ENCODE assay signal across 1 cellular context in genomic region chr17:20155258-20156195, GRCh38.
TF ChIP-seq lines count a peak whose summit lies in the region.

No MANE protein-coding gene starts in this region.

TF ChIP-seq in HEK293, 187 proteins besides CTCF, POLR2A, EP300 and RAD21 (continued from another document and continues in another):
- no peak for TF ChIP-seq ZNF148 (tag by site-specific recombination; IDR thresholded peaks at IDR 0.05; ENCODE audit: borderline replicate concordance)
- no peak for TF ChIP-seq ZNF510 (tag by site-specific recombination; IDR thresholded peaks at IDR 0.05; ENCODE audit: insufficient replicate concordance)
- TF ChIP-seq REST (tag by site-specific recombination; IDR thresholded peaks at IDR 0.05): no peak
- TF ChIP-seq MYNN (tag by site-specific recombination; IDR thresholded peaks at IDR 0.05; ENCODE audit: borderline replicate concordance): no peak
- TF ChIP-seq, protein P1, sequence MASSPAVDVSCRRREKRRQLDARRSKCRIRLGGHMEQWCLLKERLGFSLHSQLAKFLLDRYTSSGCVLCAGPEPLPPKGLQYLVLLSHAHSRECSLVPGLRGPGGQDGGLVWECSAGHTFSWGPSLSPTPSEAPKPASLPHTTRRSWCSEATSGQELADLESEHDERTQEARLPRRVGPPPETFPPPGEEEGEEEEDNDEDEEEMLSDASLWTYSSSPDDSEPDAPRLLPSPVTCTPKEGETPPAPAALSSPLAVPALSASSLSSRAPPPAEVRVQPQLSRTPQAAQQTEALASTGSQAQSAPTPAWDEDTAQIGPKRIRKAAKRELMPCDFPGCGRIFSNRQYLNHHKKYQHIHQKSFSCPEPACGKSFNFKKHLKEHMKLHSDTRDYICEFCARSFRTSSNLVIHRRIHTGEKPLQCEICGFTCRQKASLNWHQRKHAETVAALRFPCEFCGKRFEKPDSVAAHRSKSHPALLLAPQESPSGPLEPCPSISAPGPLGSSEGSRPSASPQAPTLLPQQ (tag by site-specific recombination; IDR thresholded peaks at IDR 0.05): no peak
- TF ChIP-seq, protein P2, sequence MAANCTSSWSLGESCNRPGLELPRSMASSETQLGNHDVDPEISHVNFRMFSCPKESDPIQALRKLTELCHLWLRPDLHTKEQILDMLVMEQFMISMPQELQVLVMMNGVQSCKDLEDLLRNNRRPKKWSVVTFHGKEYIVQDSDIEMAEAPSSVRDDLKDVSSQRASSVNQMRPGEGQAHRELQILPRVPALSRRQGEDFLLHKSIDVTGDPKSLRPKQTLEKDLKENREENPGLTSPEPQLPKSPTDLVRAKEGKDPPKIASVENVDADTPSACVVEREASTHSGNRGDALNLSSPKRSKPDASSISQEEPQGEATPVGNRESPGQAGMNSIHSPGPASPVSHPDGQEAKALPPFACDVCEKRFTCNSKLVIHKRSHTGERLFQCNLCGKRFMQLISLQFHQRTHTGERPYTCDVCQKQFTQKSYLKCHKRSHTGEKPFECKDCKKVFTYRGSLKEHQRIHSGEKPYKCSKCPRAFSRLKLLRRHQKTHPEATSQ (tag by site-specific recombination; IDR thresholded peaks at IDR 0.05): no peak
- no peak for TF ChIP-seq TRIM28 (IDR thresholded peaks at IDR 0.05; ENCODE audit: borderline replicate concordance, low read length)
- no peak; the same call in 1 of the 2 replicates for TF ChIP-seq KLF7 (tag by site-specific recombination; IDR thresholded peaks at IDR 0.05; ENCODE audit: borderline replicate concordance)
- TF ChIP-seq ZNF830 (tag by site-specific recombination; IDR thresholded peaks at IDR 0.05; ENCODE audit: low read depth): no peak
- peak; percentile 43 for TF ChIP-seq GLIS1 (tag by site-specific recombination; IDR thresholded peaks at IDR 0.05)
- TF ChIP-seq ZNF239 (tag by site-specific recombination; IDR thresholded peaks at IDR 0.05): no peak
- no peak for TF ChIP-seq ZNF223 (tag by site-specific recombination; IDR thresholded peaks at IDR 0.05)
- TF ChIP-seq HOXA7 (CRISPR knock-in tag; IDR thresholded peaks at IDR 0.05; ENCODE audit: borderline replicate concordance): no peak
- TF ChIP-seq ZBTB11 (tag by site-specific recombination; conservative IDR thresholded peaks at IDR 0.05; ENCODE audit: low read depth): peak; percentile 80
- no peak for TF ChIP-seq GLIS2 (tag by site-specific recombination; IDR thresholded peaks at IDR 0.05)
- TF ChIP-seq ZBTB17 (tag by site-specific recombination; IDR thresholded peaks at IDR 0.05): peak; percentile 79
- no peak; the same call in 1 of the 2 replicates for TF ChIP-seq ZNF335 (tag by site-specific recombination; conservative IDR thresholded peaks at IDR 0.05)
- no peak for TF ChIP-seq ZNF449 (tag by site-specific recombination; IDR thresholded peaks at IDR 0.05)
- no peak for TF ChIP-seq ZNF704 (tag by site-specific recombination; IDR thresholded peaks at IDR 0.05)
- no peak for TF ChIP-seq ZNF2 (tag by site-specific recombination; IDR thresholded peaks at IDR 0.05)
- TF ChIP-seq, protein P3, sequence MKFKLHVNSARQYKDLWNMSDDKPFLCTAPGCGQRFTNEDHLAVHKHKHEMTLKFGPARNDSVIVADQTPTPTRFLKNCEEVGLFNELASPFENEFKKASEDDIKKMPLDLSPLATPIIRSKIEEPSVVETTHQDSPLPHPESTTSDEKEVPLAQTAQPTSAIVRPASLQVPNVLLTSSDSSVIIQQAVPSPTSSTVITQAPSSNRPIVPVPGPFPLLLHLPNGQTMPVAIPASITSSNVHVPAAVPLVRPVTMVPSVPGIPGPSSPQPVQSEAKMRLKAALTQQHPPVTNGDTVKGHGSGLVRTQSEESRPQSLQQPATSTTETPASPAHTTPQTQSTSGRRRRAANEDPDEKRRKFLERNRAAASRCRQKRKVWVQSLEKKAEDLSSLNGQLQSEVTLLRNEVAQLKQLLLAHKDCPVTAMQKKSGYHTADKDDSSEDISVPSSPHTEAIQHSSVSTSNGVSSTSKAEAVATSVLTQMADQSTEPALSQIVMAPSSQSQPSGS (tag by site-specific recombination; IDR thresholded peaks at IDR 0.05; ENCODE audit: low read depth): no peak
- TF ChIP-seq GLI2 (tag by site-specific recombination; IDR thresholded peaks at IDR 0.05; ENCODE audit: borderline replicate concordance, low read depth): no peak
- TF ChIP-seq ZFP41 (tag by site-specific recombination; IDR thresholded peaks at IDR 0.05; ENCODE audit: borderline replicate concordance): no peak
- TF ChIP-seq ZBTB8A (tag by site-specific recombination; IDR thresholded peaks at IDR 0.05): no peak
- TF ChIP-seq ZNF501 (tag by site-specific recombination; IDR thresholded peaks at IDR 0.05): no peak
- TF ChIP-seq, protein P4, sequence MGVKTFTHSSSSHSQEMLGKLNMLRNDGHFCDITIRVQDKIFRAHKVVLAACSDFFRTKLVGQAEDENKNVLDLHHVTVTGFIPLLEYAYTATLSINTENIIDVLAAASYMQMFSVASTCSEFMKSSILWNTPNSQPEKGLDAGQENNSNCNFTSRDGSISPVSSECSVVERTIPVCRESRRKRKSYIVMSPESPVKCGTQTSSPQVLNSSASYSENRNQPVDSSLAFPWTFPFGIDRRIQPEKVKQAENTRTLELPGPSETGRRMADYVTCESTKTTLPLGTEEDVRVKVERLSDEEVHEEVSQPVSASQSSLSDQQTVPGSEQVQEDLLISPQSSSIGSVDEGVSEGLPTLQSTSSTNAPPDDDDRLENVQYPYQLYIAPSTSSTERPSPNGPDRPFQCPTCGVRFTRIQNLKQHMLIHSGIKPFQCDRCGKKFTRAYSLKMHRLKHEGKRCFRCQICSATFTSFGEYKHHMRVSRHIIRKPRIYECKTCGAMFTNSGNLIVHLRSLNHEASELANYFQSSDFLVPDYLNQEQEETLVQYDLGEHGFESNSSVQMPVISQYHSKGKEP (tag by site-specific recombination; IDR thresholded peaks at IDR 0.05): peak; percentile 45; the same call in 1 of the 2 replicates
- TF ChIP-seq ZNF571 (tag by site-specific recombination; IDR thresholded peaks at IDR 0.05): no peak
- TF ChIP-seq, protein P5, sequence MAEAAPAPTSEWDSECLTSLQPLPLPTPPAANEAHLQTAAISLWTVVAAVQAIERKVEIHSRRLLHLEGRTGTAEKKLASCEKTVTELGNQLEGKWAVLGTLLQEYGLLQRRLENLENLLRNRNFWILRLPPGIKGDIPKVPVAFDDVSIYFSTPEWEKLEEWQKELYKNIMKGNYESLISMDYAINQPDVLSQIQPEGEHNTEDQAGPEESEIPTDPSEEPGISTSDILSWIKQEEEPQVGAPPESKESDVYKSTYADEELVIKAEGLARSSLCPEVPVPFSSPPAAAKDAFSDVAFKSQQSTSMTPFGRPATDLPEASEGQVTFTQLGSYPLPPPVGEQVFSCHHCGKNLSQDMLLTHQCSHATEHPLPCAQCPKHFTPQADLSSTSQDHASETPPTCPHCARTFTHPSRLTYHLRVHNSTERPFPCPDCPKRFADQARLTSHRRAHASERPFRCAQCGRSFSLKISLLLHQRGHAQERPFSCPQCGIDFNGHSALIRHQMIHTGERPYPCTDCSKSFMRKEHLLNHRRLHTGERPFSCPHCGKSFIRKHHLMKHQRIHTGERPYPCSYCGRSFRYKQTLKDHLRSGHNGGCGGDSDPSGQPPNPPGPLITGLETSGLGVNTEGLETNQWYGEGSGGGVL (tag by site-specific recombination; IDR thresholded peaks at IDR 0.05): no peak
- no peak for TF ChIP-seq MZF1 (tag by site-specific recombination; IDR thresholded peaks at IDR 0.05; ENCODE audit: borderline replicate concordance)
- TF ChIP-seq ZNF670 (tag by site-specific recombination; IDR thresholded peaks at IDR 0.05; ENCODE audit: low read depth): no peak
- TF ChIP-seq ZNF521 (tag by site-specific recombination; IDR thresholded peaks at IDR 0.05): no peak
- TF ChIP-seq ZBTB7A (tag by site-specific recombination; IDR thresholded peaks at IDR 0.05; ENCODE audit: low read depth): no peak
- TF ChIP-seq ZNF596 (tag by site-specific recombination; IDR thresholded peaks at IDR 0.05): no peak
- no peak for TF ChIP-seq ZNF549 (tag by site-specific recombination; IDR thresholded peaks at IDR 0.05)
- no peak for TF ChIP-seq BCL11B (tag by site-specific recombination; IDR thresholded peaks at IDR 0.05; ENCODE audit: low read depth)
- 0 out of 2 replicates have a peak, but pooled peaks have one; percentile 47 for TF ChIP-seq ZNF24 (tag by site-specific recombination; IDR thresholded peaks at IDR 0.05)
- no peak for TF ChIP-seq ZNF555 (tag by site-specific recombination; conservative IDR thresholded peaks at IDR 0.05)
- TF ChIP-seq ZXDB (tag by site-specific recombination; IDR thresholded peaks at IDR 0.05): no peak
- no peak for TF ChIP-seq ZNF350 (tag by site-specific recombination; IDR thresholded peaks at IDR 0.05)
- no peak for TF ChIP-seq ZNF664 (tag by site-specific recombination; IDR thresholded peaks at IDR 0.05)
- no peak for TF ChIP-seq ZNF423 (tag by site-specific recombination; IDR thresholded peaks at IDR 0.05)
- no peak for TF ChIP-seq ZBTB21 (tag by site-specific recombination; IDR thresholded peaks at IDR 0.05)
